In genomic region chr6:3247255-3248146, GRCh38 we compare ENCODE assay signal across 8 cellular contexts. TPM values are rescaled to one million over a fixed set of nuclear protein-coding genes. Genes with fewer than 3 reads are reported as not detected.
DNase-seq lines count a peak whose midpoint lies in the region; ATAC-seq, FAIRE-seq and TF ChIP-seq lines count a peak whose summit lies in the region.

No MANE protein-coding gene starts in this region.

- H3K27me3 ChIP-seq in small intestine (ENCODE audit: control insufficient read depth in 2 of 2, insufficient read depth in 2 of 2, low read length in 2 of 2): peaks cover 0 to 2% of the 10 kb centered on the region in 2 donors

- peak overlapping the region; percentile 99 to 100 (median 100) for H3K27ac Mint-ChIP-seq in brain

- ATAC-seq in HG02970 (IDR thresholded peaks at IDR 0.05; ENCODE audit: low FRiP score, unreplicated experiment) (no peak), GM18873 (IDR thresholded peaks at IDR 0.05; ENCODE audit: low FRiP score, unreplicated experiment) (no peak), HG02852 (IDR thresholded peaks at IDR 0.05; ENCODE audit: unreplicated experiment) (no peak)

- peaks cover 41% of the 10 kb centered on the region for H3K36me3 Mint-ChIP-seq in brain

- no peak for TF ChIP-seq CTCF in brain (conservative IDR thresholded peaks at IDR 0.05)

- no peaks in the 10 kb centered on the region for H3K9me3 ChIP-seq in small intestine (ENCODE audit: control insufficient read depth, low read depth)

- H3K4me3 Mint-ChIP-seq in brain: peak overlapping the region; percentile 68 to 88 (median 81)

- no peak overlapping the region for H3K27ac ChIP-seq in small intestine (ENCODE audit: low read depth in 1 of 2, low read length in 1 of 2)

- 31 to 42% (median 40%) methylated on average over 36 of the region's 36 CpGs for WGBS in small intestine, 3 donors

- no peak for FAIRE-seq in small intestine (lab: Jason Lieb, UNC)

- H3K9me3 Mint-ChIP-seq in brain: peaks cover 0 to 4% (median 0%) of the 10 kb centered on the region in 5 experiments

- no peaks in the 10 kb centered on the region for H3K36me3 ChIP-seq in small intestine (ENCODE audit: control insufficient read depth in 2 of 2, insufficient read depth in 2 of 2, low read length in 2 of 2)

- no peaks in the 10 kb centered on the region for H3K27me3 Mint-ChIP-seq in brain

- H3K4me1 ChIP-seq in small intestine (ENCODE audit: control insufficient read depth in 2 of 2, insufficient read depth in 1 of 2, low read depth in 1 of 2, low read length in 1 of 2): no peaks in the 10 kb centered on the region

- no peak overlapping the region for H3K4me3 ChIP-seq in small intestine (ENCODE audit: low read depth in 1 of 2, low read length in 2 of 2)

- DNase-seq in HuH-7.5 (ENCODE audit: low spot score): peak; percentile 56
- peak; percentile 88 for DNase-seq in inferior parietal cortex (ENCODE audit: extremely low spot score)
- DNase-seq in small intestine: peak; percentile 54
- DNase-seq in NCI-H1436 (lab: John Stamatoyannopoulos, UW): no peak

- peaks cover 86% of the 10 kb centered on the region for H3K4me1 Mint-ChIP-seq in brain

RNA-seq across cellular contexts. Expression of gene PSMG4, which starts 11.2 kb away (rescaled TPM):
- polyA plus RNA-seq in brain (ENCODE audit: insufficient read depth, low read depth, low replicate concordance): 20.5 TPM
- 10 to 100 TPM; 24.8 to 43.8 (median 42.0) TPM for polyA plus RNA-seq in small intestine

RNA-seq across cellular contexts. Expression of gene TUBB2B, which starts 20.0 kb away (rescaled TPM):
- polyA plus RNA-seq in brain (ENCODE audit: insufficient read depth, low read depth, low replicate concordance) (1,989 TPM), small intestine (10 to 100 TPM in 1 of 3 donors, 1 to 10 TPM in 2; 3.4 to 23.1 (median 7.6) TPM)

Comparison
In these comparisons a context has a peak if more than half of its experiments do, and no peak if none do; other contexts are left out.
1. RNA of gene TUBB2B, which starts 20.0 kb away (polyA plus RNA-seq): 1,989 TPM in brain (single experiment); 3.4 to 23.1 TPM in small intestine; every median in the first group is over 10 times any median in the second.